9 cellular contexts compared by ENCODE assay signal in genomic region chr3:104909188-104909587, GRCh38.
A peak's percentile ranks its signal among the peaks of the same experiment; 100 is the strongest.
DNase-seq lines count a peak whose midpoint lies in the region; ATAC-seq and TF ChIP-seq lines count a peak whose summit lies in the region.
"Had no signal": no experiment of that assay in that cellular context is flagged by ENCODE, and none has a peak within 500 bp of the region (broad histone marks: within the 10 kb centered on the region; RNA-seq: fewer than 3 reads in every experiment).

No MANE protein-coding gene starts in this region.

- DNase-seq in NCI-H82 (lab: John Stamatoyannopoulos, UW) (peak; percentile 91), epithelial cell of proximal tubule (ENCODE audit: low read depth) (peak; percentile 48), smooth muscle cell (lab: John Stamatoyannopoulos, UW; ENCODE audit: unreplicated experiment) (no peak)
- no peak for DNase-seq in activated CD4-positive, alpha-beta memory T cell treated with anti-CD3 and anti-CD28 coated beads, Interleukin-2, amount 10 ng/mL, durations not matched to agents 7 days and 5 days
- no peak for DNase-seq in stimulated activated effector memory CD8-positive, alpha-beta T cell treated with anti-CD3 and anti-CD28 coated beads, Interleukin-12 subunit alpha, Interleukin-12 subunit beta, amount 100 ng/mL, for 72 hours (ENCODE audit: low spot score in 2 of 2)

- no peaks in the 10 kb centered on the region for H4K20me1 ChIP-seq in smooth muscle cell (ENCODE audit: low read depth)

- H3K27ac Mint-ChIP-seq in activated CD4-positive, alpha-beta memory T cell treated with anti-CD3 and anti-CD28 coated beads, Interleukin-2, amount 10 ng/mL, durations not matched to agents 7 days and 5 days, result no peak overlapping the region
- no peak overlapping the region for H3K27ac Mint-ChIP-seq in stimulated activated effector memory CD8-positive, alpha-beta T cell treated with anti-CD3 and anti-CD28 coated beads, Interleukin-12 subunit alpha, Interleukin-12 subunit beta, amount 100 ng/mL, for 72 hours
- H3K27ac Mint-ChIP-seq: T-helper 1 cell treated with Interleukin-12 subunit alpha and Interleukin-12 subunit beta and Interleukin-4 antibody, amounts not matched to agents 30 μg/mL and 1 μg/mL, for 36 hours had no signal

- no peaks in the 10 kb centered on the region for H3K79me2 ChIP-seq in smooth muscle cell (ENCODE audit: low read depth)

- H3K4me1 Mint-ChIP-seq in activated CD4-positive, alpha-beta memory T cell treated with anti-CD3 and anti-CD28 coated beads, Interleukin-2, amount 10 ng/mL, durations not matched to agents 7 days and 5 days, result no peaks in the 10 kb centered on the region
- no peaks in the 10 kb centered on the region for H3K4me1 Mint-ChIP-seq in stimulated activated effector memory CD8-positive, alpha-beta T cell treated with anti-CD3 and anti-CD28 coated beads, Interleukin-12 subunit alpha, Interleukin-12 subunit beta, amount 100 ng/mL, for 72 hours

- POLR2A ChIA-PET in activated CD4-positive, alpha-beta memory T cell treated with anti-CD3 and anti-CD28 coated beads, Interleukin-2, amount 10 ng/mL, durations not matched to agents 7 days and 5 days (lab: Charles Lee), result no interaction called here

- ATAC-seq in stimulated activated effector memory CD8-positive, alpha-beta T cell treated with anti-CD3 and anti-CD28 coated beads, Interleukin-12 subunit alpha, Interleukin-12 subunit beta, amount 100 ng/mL, for 72 hours, result no peak
- ATAC-seq in GM21825 (IDR thresholded peaks at IDR 0.05; ENCODE audit: unreplicated experiment) (no peak), HG03378 (IDR thresholded peaks at IDR 0.05; ENCODE audit: unreplicated experiment) (no peak)

- H2AFZ ChIP-seq in smooth muscle cell (ENCODE audit: low read depth), result no peak overlapping the region

- no peaks in the 10 kb centered on the region for H3F3A ChIP-seq in smooth muscle cell (ENCODE audit: low read depth)

- H3K9me3 ChIP-seq in HUES64 (ENCODE audit: insufficient read depth, low read depth, low read length) (no peaks in the 10 kb centered on the region), smooth muscle cell (replicated peaks; ENCODE audit: low read depth) (no peaks in the 10 kb centered on the region)

- H3K27ac ChIP-seq in HUES64 (ENCODE audit: low read depth, low read length), result peak overlapping the region; percentile 65; the same call in 1 of the 2 replicates
- peak overlapping the region; percentile 43 for H3K27ac ChIP-seq in smooth muscle cell (ENCODE audit: low read depth)

- H3K4me3 Mint-ChIP-seq in activated CD4-positive, alpha-beta memory T cell treated with anti-CD3 and anti-CD28 coated beads, Interleukin-2, amount 10 ng/mL, durations not matched to agents 7 days and 5 days, result no peak overlapping the region
- no peak overlapping the region for H3K4me3 Mint-ChIP-seq in stimulated activated effector memory CD8-positive, alpha-beta T cell treated with anti-CD3 and anti-CD28 coated beads, Interleukin-12 subunit alpha, Interleukin-12 subunit beta, amount 100 ng/mL, for 72 hours
- H3K4me3 Mint-ChIP-seq: T-helper 1 cell treated with Interleukin-12 subunit alpha and Interleukin-12 subunit beta and Interleukin-4 antibody, amounts not matched to agents 30 μg/mL and 1 μg/mL, for 36 hours had no signal

- H3K27me3 Mint-ChIP-seq in activated CD4-positive, alpha-beta memory T cell treated with anti-CD3 and anti-CD28 coated beads, Interleukin-2, amount 10 ng/mL, durations not matched to agents 7 days and 5 days, result no peaks in the 10 kb centered on the region

- TF ChIP-seq CTCF in epithelial cell of proximal tubule (conservative IDR thresholded peaks at IDR 0.05; ENCODE audit: low read depth, low read length) (no peak), smooth muscle cell (IDR thresholded peaks at IDR 0.05; ENCODE audit: borderline replicate concordance, insufficient read depth, poor library complexity, severe bottlenecking) (no peak)

- H3K36me3 Mint-ChIP-seq in activated CD4-positive, alpha-beta memory T cell treated with anti-CD3 and anti-CD28 coated beads, Interleukin-2, amount 10 ng/mL, durations not matched to agents 7 days and 5 days (ENCODE audit: low read depth), result no peaks in the 10 kb centered on the region
- no peaks in the 10 kb centered on the region for H3K36me3 Mint-ChIP-seq in stimulated activated effector memory CD8-positive, alpha-beta T cell treated with anti-CD3 and anti-CD28 coated beads, Interleukin-12 subunit alpha, Interleukin-12 subunit beta, amount 100 ng/mL, for 72 hours

- H3K4me2 ChIP-seq in smooth muscle cell, result peak overlapping the region; percentile 38

- H3K27me3 ChIP-seq in HUES64 (ENCODE audit: insufficient read depth, low read length) (no peaks in the 10 kb centered on the region), smooth muscle cell (ENCODE audit: low read depth) (no peaks in the 10 kb centered on the region)

- WGBS in HUES64, result 71% methylated on average over 1 of the region's 1 CpG
- WGBS in smooth muscle cell (ENCODE audit: low lambda C conversion rate), result 33% methylated on average over 1 of the region's 1 CpG

- H3K36me3 ChIP-seq in HUES64 (ENCODE audit: insufficient read depth, low read length), result no peaks in the 10 kb centered on the region
- no peaks in the 10 kb centered on the region for H3K36me3 ChIP-seq in smooth muscle cell (ENCODE audit: low read depth)

- H3K9me3 Mint-ChIP-seq in activated CD4-positive, alpha-beta memory T cell treated with anti-CD3 and anti-CD28 coated beads, Interleukin-2, amount 10 ng/mL, durations not matched to agents 7 days and 5 days, result peaks cover 3% of the 10 kb centered on the region
- H3K9me3 Mint-ChIP-seq in stimulated activated effector memory CD8-positive, alpha-beta T cell treated with anti-CD3 and anti-CD28 coated beads, Interleukin-12 subunit alpha, Interleukin-12 subunit beta, amount 100 ng/mL, for 72 hours, result no peaks in the 10 kb centered on the region

- no peak overlapping the region for H3K9ac ChIP-seq in HUES64 (ENCODE audit: low read depth, low read length)
- no peak overlapping the region for H3K9ac ChIP-seq in smooth muscle cell (ENCODE audit: low read depth)

- CTCF ChIA-PET in activated CD4-positive, alpha-beta memory T cell treated with anti-CD3 and anti-CD28 coated beads, Interleukin-2, amount 10 ng/mL, durations not matched to agents 7 days and 5 days (lab: Charles Lee), result no interaction called here

- H3K4me1 ChIP-seq in HUES64 (ENCODE audit: insufficient read depth, low read length) (peaks cover 15% of the 10 kb centered on the region), smooth muscle cell (ENCODE audit: low read depth) (peaks cover 10% of the 10 kb centered on the region)

- H3K4me3 ChIP-seq in HUES64 (ENCODE audit: low read length) (no peak overlapping the region), epithelial cell of proximal tubule (ENCODE audit: low read depth, low read length) (no peak overlapping the region), smooth muscle cell (no peak overlapping the region)

Comparison
In these comparisons a context has a peak if more than half of its experiments do, and no peak if none do; other contexts are left out.
1. DNase-seq: peak in NCI-H82 (single experiment) and epithelial cell of proximal tubule (single experiment); none in smooth muscle cell (single experiment), activated CD4-positive, alpha-beta memory T cell treated with anti-CD3 and anti-CD28 coated beads, Interleukin-2, amount 10 ng/mL, durations not matched to agents 7 days and 5 days (single experiment) and stimulated activated effector memory CD8-positive, alpha-beta T cell treated with anti-CD3 and anti-CD28 coated beads, Interleukin-12 subunit alpha, Interleukin-12 subunit beta, amount 100 ng/mL, for 72 hours (0 of 2).